ENCODE assay signal across 24 cellular contexts in the genomic region with DNA sequence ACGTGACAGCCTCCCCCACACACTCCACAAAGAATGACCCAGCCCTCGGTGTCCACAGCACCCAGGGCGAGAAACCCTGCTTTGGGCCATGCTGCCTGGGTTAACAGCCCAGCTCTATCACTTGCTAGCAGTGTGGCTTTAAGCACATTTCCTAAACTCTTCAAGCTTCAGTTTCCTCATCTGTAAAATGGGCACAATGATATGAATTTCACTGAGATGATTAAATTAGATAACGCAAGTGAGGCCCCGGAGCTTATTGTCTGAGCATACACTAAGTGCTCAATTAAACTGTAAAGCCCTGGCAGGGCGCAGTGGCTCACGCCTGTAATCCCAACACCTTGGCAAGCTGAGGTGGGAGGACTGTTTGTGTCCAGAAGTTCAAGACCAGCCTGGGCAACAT.
"Had no signal": no experiment of that assay in that cellular context is flagged by ENCODE, and none has a peak within 500 bp of the region (broad histone marks: within the 10 kb centered on the region; RNA-seq: fewer than 3 reads in every experiment).

No MANE protein-coding gene starts in this region.

- H3K4me1 ChIP-seq: gastroesophageal sphincter, pancreas, psoas muscle, testis, transverse colon had no signal

- H3K36me3 ChIP-seq: gastroesophageal sphincter, pancreas, transverse colon had no signal

- H2AFZ ChIP-seq: hepatocyte had no signal

- H3K79me2 ChIP-seq: hepatocyte had no signal

- H3K4me1 Mint-ChIP-seq: central memory CD8-positive, alpha-beta T cell had no signal

- FAIRE-seq: bronchial epithelial cell, colon, pancreas had no signal

- H3K27me3 Mint-ChIP-seq: central memory CD8-positive, alpha-beta T cell had no signal

- H3K36me3 Mint-ChIP-seq: activated naive CD4-positive, alpha-beta T cell treated with anti-CD3 and anti-CD28 coated beads, Interleukin-2, amount 50 U/mL, for 72 hours had no signal

- H3K27me3 ChIP-seq: gastroesophageal sphincter, hepatocyte, pancreas, testis, transverse colon had no signal

- H3K4me3 Mint-ChIP-seq: activated T-cell treated with anti-CD3 and anti-CD28 coated beads, Interleukin-2, amount 50 U/mL, for 72 hours; central memory CD8-positive, alpha-beta T cell; nephron progenitor cell; T-helper 2 cell treated with Interferon-gamma antibody and Interleukin-4, amounts not matched to agents 5 μg/mL and 100 μg/mL, for 36 hours had no signal

- DNase-seq: activated CD4-positive, alpha-beta T cell treated with anti-CD3 and anti-CD28 coated beads for 4 hours; activated CD4-positive, alpha-beta T cell treated with anti-CD3 and anti-CD28 coated beads, Interleukin-2, amount 50 U/mL, for 4 hours; activated naive CD4-positive, alpha-beta T cell; activated T-cell treated with anti-CD3 and anti-CD28 coated beads for 4 hours; activated T-cell treated with anti-CD3 and anti-CD28 coated beads, Interleukin-2, amount 50 U/mL, for 72 hours; effector CD8-positive, alpha-beta T cell; islet precursor cell; left ventricle myocardium superior; nephron progenitor cell; pancreas; stimulated activated CD4-positive, alpha-beta T cell treated with anti-CD3 and anti-CD28 coated beads, Interleukin-15, amount 100 ng/mL, for 24 hours; stimulated activated CD4-positive, alpha-beta T cell treated with anti-CD3 and anti-CD28 coated beads, Interleukin-2, amount 100 ng/mL, for 24 hours; stimulated activated naive CD8-positive, alpha-beta T cell treated with anti-CD3 and anti-CD28 coated beads, Interleukin-15, Interleukin-2, amounts not matched to agents 100 U/mL and 50 U/mL, for 24 hours; T-helper 1 cell; testis; transverse colon had no signal

- H3K4me3 ChIP-seq: gastroesophageal sphincter, hepatocyte, pancreas, psoas muscle, testis, transverse colon had no signal

- H3K4me2 ChIP-seq: hepatocyte had no signal

- H3K27ac ChIP-seq: gastroesophageal sphincter, hepatocyte, pancreas, psoas muscle, testis, transverse colon had no signal

- H3K9me3 ChIP-seq: gastroesophageal sphincter, pancreas, psoas muscle, testis, transverse colon had no signal

- ATAC-seq: activated naive CD4-positive, alpha-beta T cell treated with anti-CD3 and anti-CD28 coated beads, Interleukin-2, amount 50 U/mL, for 72 hours; gastroesophageal sphincter; left ventricle myocardium superior; psoas muscle had no signal

- H3K9me3 Mint-ChIP-seq: activated naive CD4-positive, alpha-beta T cell treated with anti-CD3 and anti-CD28 coated beads, Interleukin-2, amount 50 U/mL, for 72 hours; activated T-cell treated with anti-CD3 and anti-CD28 coated beads, Interleukin-2, amount 50 U/mL, for 72 hours; central memory CD8-positive, alpha-beta T cell; nephron progenitor cell; T-helper 2 cell treated with Interferon-gamma antibody and Interleukin-4, amounts not matched to agents 5 μg/mL and 100 μg/mL, for 36 hours had no signal

- H3K27ac Mint-ChIP-seq: activated naive CD4-positive, alpha-beta T cell treated with anti-CD3 and anti-CD28 coated beads, Interleukin-2, amount 50 U/mL, for 72 hours; activated T-cell treated with anti-CD3 and anti-CD28 coated beads, Interleukin-2, amount 50 U/mL, for 72 hours; T-helper 2 cell treated with Interferon-gamma antibody and Interleukin-4, amounts not matched to agents 5 μg/mL and 100 μg/mL, for 36 hours had no signal
